ENCODE assay signal across 14 cellular contexts in genomic region chr15:96150277-96150676, GRCh38.
DNase-seq lines count a peak whose midpoint lies in the region; ATAC-seq and TF ChIP-seq lines count a peak whose summit lies in the region.
"Had no signal": no experiment of that assay in that cellular context is flagged by ENCODE, and none has a peak within 500 bp of the region (broad histone marks: within the 10 kb centered on the region; RNA-seq: fewer than 3 reads in every experiment).

No MANE protein-coding gene starts in this region.

- no peak overlapping the region for H2AFZ ChIP-seq in hepatocyte
- no peak overlapping the region for H2AFZ ChIP-seq in mesenchymal stem cell (ENCODE audit: low read depth, low read length)

- no peak overlapping the region for H3K4me3 ChIP-seq in RWPE2 (ENCODE audit: severe bottlenecking)
- H3K4me3 ChIP-seq in hepatocyte, result no peak overlapping the region
- no peak overlapping the region for H3K4me3 ChIP-seq in mesenchymal stem cell (ENCODE audit: insufficient read depth in 1 of 2, low read depth in 1 of 2, low read length in 2 of 2)
- H3K4me3 ChIP-seq: BLaER1 treated with 17β-estradiol and CSF1 and Interleukin-3, amounts not matched to agents 10 nM and 100 nM had no signal

- no peaks in the 10 kb centered on the region for H4K20me1 ChIP-seq in hepatocyte (ENCODE audit: insufficient read depth, poor library complexity, severe bottlenecking)
- H4K20me1 ChIP-seq: BLaER1 treated with 17β-estradiol and CSF1 and Interleukin-3, amounts not matched to agents 10 nM and 100 nM had no signal

- H3K27ac ChIP-seq in RWPE2 (ENCODE audit: poor library complexity, severe bottlenecking) (no peak overlapping the region), hepatocyte (peak overlapping the region; percentile 42), mesenchymal stem cell (ENCODE audit: low read length, poor library complexity, severe bottlenecking) (no peak overlapping the region)
- H3K27ac ChIP-seq: BLaER1 treated with 17β-estradiol and CSF1 and Interleukin-3, amounts not matched to agents 10 nM and 100 nM had no signal

- 68% methylated on average over 5 of the region's 5 CpGs for WGBS in hepatocyte (ENCODE audit: low lambda C conversion rate, missing lambda C conversion rate)
- 96% methylated on average over 5 of the region's 5 CpGs for WGBS in mesenchymal stem cell

- H3K9me3 ChIP-seq in RWPE2 (ENCODE audit: severe bottlenecking) (no peaks in the 10 kb centered on the region), hepatocyte (ENCODE audit: low read depth) (no peaks in the 10 kb centered on the region), mesenchymal stem cell (ENCODE audit: control insufficient read depth, low read length) (peaks cover 6% of the 10 kb centered on the region)
- H3K9me3 ChIP-seq: BLaER1 treated with 17β-estradiol and CSF1 and Interleukin-3, amounts not matched to agents 10 nM and 100 nM had no signal

- ATAC-seq in RWPE2 (ENCODE audit: low read depth) (peak; percentile 52; the same call in 2 of the 3 replicates), HG03097 (IDR thresholded peaks at IDR 0.05; ENCODE audit: low FRiP score, unreplicated experiment) (no peak), GM19351 (IDR thresholded peaks at IDR 0.05; ENCODE audit: unreplicated experiment) (no peak)
- no peak for ATAC-seq in activated naive CD4-positive, alpha-beta T cell treated with anti-CD3 and anti-CD28 coated beads, Interleukin-2, amount 50 U/mL, for 72 hours
- ATAC-seq: HCT116 had no signal

- H3K4me2 ChIP-seq in hepatocyte, result peak overlapping the region; percentile 25
- H3K4me2 ChIP-seq in mesenchymal stem cell (ENCODE audit: low read length, poor library complexity, severe bottlenecking), result no peak overlapping the region
- H3K4me2 ChIP-seq: BLaER1 treated with 17β-estradiol and CSF1 and Interleukin-3, amounts not matched to agents 10 nM and 100 nM had no signal

- peak overlapping the region; percentile 2 for H2AK5ac ChIP-seq in mesenchymal stem cell (ENCODE audit: low read length, severe bottlenecking)

- no peak overlapping the region for H2BK5ac ChIP-seq in mesenchymal stem cell (ENCODE audit: low read depth, low read length, poor library complexity, severe bottlenecking)

- no peak overlapping the region for H4K91ac ChIP-seq in mesenchymal stem cell (ENCODE audit: low read length)

- no peak overlapping the region for H3K27ac Mint-ChIP-seq in activated naive CD4-positive, alpha-beta T cell treated with anti-CD3 and anti-CD28 coated beads, Interleukin-2, amount 50 U/mL, for 72 hours
- H3K27ac Mint-ChIP-seq: CD4-positive, CD25-positive, alpha-beta regulatory T cell had no signal

- H3K36me3 ChIP-seq in RWPE2 (ENCODE audit: low read depth) (no peaks in the 10 kb centered on the region), hepatocyte (replicated peaks; ENCODE audit: insufficient read depth, low read depth) (no peaks in the 10 kb centered on the region), mesenchymal stem cell (ENCODE audit: control insufficient read depth in 1 of 2, insufficient read depth in 2 of 2, low read depth in 1 of 2, low read length in 2 of 2) (no peaks in the 10 kb centered on the region)
- H3K36me3 ChIP-seq: BLaER1 treated with 17β-estradiol and CSF1 and Interleukin-3, amounts not matched to agents 10 nM and 100 nM had no signal

- H3K27me3 ChIP-seq in RWPE2 (ENCODE audit: insufficient read depth, poor library complexity, severe bottlenecking) (no peaks in the 10 kb centered on the region), hepatocyte (no peaks in the 10 kb centered on the region), mesenchymal stem cell (ENCODE audit: control insufficient read depth in 1 of 2, insufficient read depth in 1 of 2, low read length in 2 of 2) (no peaks in the 10 kb centered on the region)
- H3K27me3 ChIP-seq: BLaER1 treated with 17β-estradiol and CSF1 and Interleukin-3, amounts not matched to agents 10 nM and 100 nM had no signal

- no peak overlapping the region for H3K14ac ChIP-seq in mesenchymal stem cell (ENCODE audit: low read length in 2 of 2)

- no peak overlapping the region for H3K18ac ChIP-seq in mesenchymal stem cell (ENCODE audit: low read depth in 1 of 2, low read length in 2 of 2)

- H3K9ac ChIP-seq in mesenchymal stem cell (ENCODE audit: low read length), result no peak overlapping the region
- H3K9ac ChIP-seq: BLaER1 treated with 17β-estradiol and CSF1 and Interleukin-3, amounts not matched to agents 10 nM and 100 nM had no signal

- no peaks in the 10 kb centered on the region for H3K79me1 ChIP-seq in mesenchymal stem cell (replicated peaks; ENCODE audit: low read length, poor library complexity, severe bottlenecking)

- no peaks in the 10 kb centered on the region for H3K4me1 ChIP-seq in RWPE2 (ENCODE audit: insufficient read depth, poor library complexity, severe bottlenecking)
- peaks cover 8% of the 10 kb centered on the region for H3K4me1 ChIP-seq in hepatocyte (ENCODE audit: insufficient read depth)
- H3K4me1 ChIP-seq in mesenchymal stem cell (ENCODE audit: control insufficient read depth, insufficient read depth, low read depth, low read length), result peaks cover 2% of the 10 kb centered on the region
- H3K4me1 ChIP-seq: BLaER1 treated with 17β-estradiol and CSF1 and Interleukin-3, amounts not matched to agents 10 nM and 100 nM had no signal

- H2BK120ac ChIP-seq in mesenchymal stem cell (ENCODE audit: low read depth, low read length), result no peak overlapping the region

- H3K79me2 ChIP-seq in hepatocyte, result no peaks in the 10 kb centered on the region

- TF ChIP-seq CTCF in RWPE2 (IDR thresholded peaks at IDR 0.05; ENCODE audit: poor library complexity, severe bottlenecking), result no peak
- TF ChIP-seq CTCF in hepatocyte (IDR thresholded peaks at IDR 0.05; ENCODE audit: poor library complexity), result no peak

- no peaks in the 10 kb centered on the region for H3K36me3 Mint-ChIP-seq in activated naive CD4-positive, alpha-beta T cell treated with anti-CD3 and anti-CD28 coated beads, Interleukin-2, amount 50 U/mL, for 72 hours
- H3K36me3 Mint-ChIP-seq: CD4-positive, CD25-positive, alpha-beta regulatory T cell had no signal

- no peak overlapping the region for H3K4ac ChIP-seq in mesenchymal stem cell (ENCODE audit: low read depth in 1 of 2, low read length in 2 of 2)

- H3K23ac ChIP-seq in mesenchymal stem cell (ENCODE audit: low read length in 2 of 2), result no peak overlapping the region

- no peak overlapping the region for H2BK15ac ChIP-seq in mesenchymal stem cell (ENCODE audit: low read depth, poor library complexity, severe bottlenecking)

- H4K8ac ChIP-seq in mesenchymal stem cell (ENCODE audit: low read length), result no peak overlapping the region

- peaks cover 0 to 9% of the 10 kb centered on the region in 2 donors for H3K9me3 Mint-ChIP-seq in activated naive CD4-positive, alpha-beta T cell treated with anti-CD3 and anti-CD28 coated beads, Interleukin-2, amount 50 U/mL, for 72 hours

- peak overlapping the region in 1 of 2 experiments; percentile 31 for H2BK12ac ChIP-seq in mesenchymal stem cell (ENCODE audit: low read length in 2 of 2)

- H3K9me2 ChIP-seq in hepatocyte (replicated peaks; ENCODE audit: insufficient read depth), result no peaks in the 10 kb centered on the region

- no peak for DNase-seq in RWPE2 (ENCODE audit: low spot score)
- DNase-seq in hepatocyte (ENCODE audit: low spot score), result no peak
- DNase-seq in mesenchymal stem cell, result no peak
- DNase-seq in renal cortical epithelial cell (ENCODE audit: low read depth), result peak; percentile 66
- no peak for DNase-seq in activated naive CD4-positive, alpha-beta T cell treated with anti-CD3 and anti-CD28 coated beads, Interleukin-2, amount 50 U/mL, for 72 hours (ENCODE audit: low spot score in 2 of 2)
- no peak for DNase-seq in COLO829 (ENCODE audit: low spot score)
- DNase-seq: ACHN; Calu3; CD4-positive, CD25-positive, alpha-beta regulatory T cell; DMS 273 treated with DMSO at 0.1 percent for 48 hours had no signal
